ENCODE assay signal across 26 cellular contexts in the genomic region with DNA sequence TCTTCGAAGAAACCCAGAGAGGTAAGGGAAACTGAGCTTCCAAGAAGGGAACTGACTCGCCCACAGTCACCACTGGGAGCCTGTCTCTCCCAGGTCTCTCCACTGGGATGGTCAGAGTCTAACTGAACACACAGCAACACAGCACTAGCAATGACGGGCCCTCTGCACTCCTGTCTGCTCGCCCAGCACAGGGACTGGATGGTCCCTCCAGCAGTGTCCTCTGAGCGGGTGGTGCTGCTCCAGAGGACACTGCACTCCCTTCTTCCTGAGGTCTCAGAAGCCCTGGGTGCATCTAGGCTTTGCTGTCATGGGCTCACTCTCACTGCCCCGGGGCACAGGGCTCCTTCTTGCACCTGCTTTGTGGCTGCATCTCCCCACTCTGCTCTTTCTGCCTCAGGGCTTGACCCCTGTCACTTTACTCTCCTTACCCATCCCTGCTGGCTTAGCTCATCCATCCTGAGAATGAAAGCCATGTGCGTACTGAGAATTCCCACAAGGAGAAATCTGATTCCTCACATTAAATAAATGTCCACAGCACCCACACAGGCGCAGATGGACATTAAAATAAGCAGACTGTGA.
DNase-seq lines count a peak whose midpoint lies in the region; ATAC-seq and TF ChIP-seq lines count a peak whose summit lies in the region.
"Had no signal": no experiment of that assay in that cellular context is flagged by ENCODE, and none has a peak within 500 bp of the region (broad histone marks: within the 10 kb centered on the region; RNA-seq: fewer than 3 reads in every experiment).

No MANE protein-coding gene starts in this region.

- TF ChIP-seq CTCF in body of pancreas (IDR thresholded peaks at IDR 0.05) = no peak

- H3K36me3 ChIP-seq in body of pancreas (replicated peaks in 1 of 2; ENCODE audit: insufficient read depth in 1 of 2, low read depth in 2 of 2) = no peaks in the 10 kb centered on the region
- H3K36me3 ChIP-seq: BLaER1 had no signal

- no peaks in the 10 kb centered on the region for H3K9me3 ChIP-seq in body of pancreas

- peaks cover 0 to 3% of the 10 kb centered on the region in 2 donors for H3K27me3 ChIP-seq in body of pancreas
- H3K27me3 ChIP-seq: BLaER1 had no signal

- H3K4me3 Mint-ChIP-seq in stimulated activated memory B cell treated with anti-CD40 and anti-IgM and Interleukin-4, amounts not matched to agents 10 μg/mL and 1 μg/mL and 100 μg/mL, for 72 hours = no peak overlapping the region
- H3K4me3 Mint-ChIP-seq: CD4-positive, CD25-positive, alpha-beta regulatory T cell; IgD-negative memory B cell; T-helper 1 cell treated with Interleukin-12 subunit alpha and Interleukin-12 subunit beta and Interleukin-4 antibody, amounts not matched to agents 30 μg/mL and 1 μg/mL, for 36 hours had no signal

- no peak overlapping the region for H3K27ac Mint-ChIP-seq in stimulated activated memory B cell treated with anti-CD40 and anti-IgM and Interleukin-4, amounts not matched to agents 10 μg/mL and 1 μg/mL and 100 μg/mL, for 72 hours
- H3K27ac Mint-ChIP-seq: CD4-positive, CD25-positive, alpha-beta regulatory T cell; IgD-negative memory B cell; T-helper 1 cell treated with Interleukin-12 subunit alpha and Interleukin-12 subunit beta and Interleukin-4 antibody, amounts not matched to agents 30 μg/mL and 1 μg/mL, for 36 hours had no signal

- WGBS in body of pancreas, 2 donors = 42 to 46% methylated on average over 8 of the region's 8 CpGs

- no peaks in the 10 kb centered on the region for H3K4me1 ChIP-seq in body of pancreas
- H3K4me1 ChIP-seq: BLaER1 had no signal

- peak; percentile 50 for ATAC-seq in stimulated activated memory B cell treated with anti-CD40 and anti-IgM and Interleukin-4, amounts not matched to agents 10 μg/mL and 1 μg/mL and 100 μg/mL, for 72 hours
- no peak for ATAC-seq in GM18858 (IDR thresholded peaks at IDR 0.05; ENCODE audit: unreplicated experiment)
- ATAC-seq in GM19328 (IDR thresholded peaks at IDR 0.05; ENCODE audit: unreplicated experiment) = no peak
- ATAC-seq in body of pancreas = no peak
- ATAC-seq: HCT116 had no signal

- intact Hi-C loops in body of pancreas (cut with DNase I) = no loop called here

- no peaks in the 10 kb centered on the region for H3K27me3 Mint-ChIP-seq in stimulated activated memory B cell treated with anti-CD40 and anti-IgM and Interleukin-4, amounts not matched to agents 10 μg/mL and 1 μg/mL and 100 μg/mL, for 72 hours
- H3K27me3 Mint-ChIP-seq: CD4-positive, CD25-positive, alpha-beta regulatory T cell; IgD-negative memory B cell had no signal

- H3K36me3 Mint-ChIP-seq in stimulated activated memory B cell treated with anti-CD40 and anti-IgM and Interleukin-4, amounts not matched to agents 10 μg/mL and 1 μg/mL and 100 μg/mL, for 72 hours = no peaks in the 10 kb centered on the region
- H3K36me3 Mint-ChIP-seq: CD4-positive, CD25-positive, alpha-beta regulatory T cell; IgD-negative memory B cell had no signal

- no peak overlapping the region for H3K4me3 ChIP-seq in body of pancreas
- H3K4me3 ChIP-seq: BLaER1, SK-N-MC had no signal

- H3K27ac ChIP-seq in body of pancreas = no peak overlapping the region
- H3K27ac ChIP-seq: BLaER1, KMS-11, SK-N-MC had no signal

- no peaks in the 10 kb centered on the region for H3K4me1 Mint-ChIP-seq in stimulated activated memory B cell treated with anti-CD40 and anti-IgM and Interleukin-4, amounts not matched to agents 10 μg/mL and 1 μg/mL and 100 μg/mL, for 72 hours
- H3K4me1 Mint-ChIP-seq: IgD-negative memory B cell had no signal

- DNase-seq in NCI-H748 (lab: John Stamatoyannopoulos, UW; ENCODE audit: unreplicated experiment) (peak; percentile 49), NCI-H748 treated with DMSO at 0.1 percent for 48 hours (lab: John Stamatoyannopoulos, UW) (no peak), NCI-H69 (lab: John Stamatoyannopoulos, UW) (peak; percentile 92), left kidney (ENCODE audit: low read depth, low spot score) (peak; percentile 60), body of pancreas (no peak)
- DNase-seq: CD4-positive, CD25-positive, alpha-beta regulatory T cell; DMS53; MM.1S; NCI-H1048; NCI-H1694; NCI-H2171; NCI-H226; NCI-H510A; NCI-H774; RPMI8226; SHP77; SW 1271 had no signal

- H3K9me3 Mint-ChIP-seq in stimulated activated memory B cell treated with anti-CD40 and anti-IgM and Interleukin-4, amounts not matched to agents 10 μg/mL and 1 μg/mL and 100 μg/mL, for 72 hours = no peaks in the 10 kb centered on the region

- no peak for TF ChIP-seq POLR2A in body of pancreas (IDR thresholded peaks at IDR 0.05)

Comparison
In these comparisons a context has a peak if more than half of its experiments do, and no peak if none do; other contexts are left out.
1. DNase-seq: peak in NCI-H748 (single experiment), NCI-H69 (single experiment) and left kidney (single experiment); none in NCI-H748 treated with DMSO at 0.1 percent for 48 hours (single experiment) and body of pancreas (0 of 4).